In the genomic region with DNA sequence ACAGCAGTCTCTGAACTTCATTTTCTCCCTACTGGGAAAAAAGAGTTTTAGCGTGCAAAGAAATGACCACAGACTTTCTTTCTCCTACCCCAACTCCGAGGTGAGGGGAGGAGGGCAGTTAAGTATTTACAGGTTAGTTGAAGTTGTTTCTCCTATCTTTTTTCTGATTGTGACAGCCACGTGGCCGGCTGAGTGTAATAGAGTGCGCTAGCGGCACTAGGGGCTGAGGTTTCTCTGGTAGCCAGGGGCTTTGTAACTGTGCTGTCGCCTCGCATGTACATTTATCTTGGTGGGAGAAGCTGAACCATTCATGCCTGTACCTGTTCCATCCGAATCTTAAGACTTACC, we compare ENCODE assay signal across 8 cellular contexts. TPM values are rescaled to one million over a fixed set of nuclear protein-coding genes. Genes with fewer than 3 reads are reported as not detected.
A peak's percentile ranks its signal among the peaks of the same experiment; 100 is the strongest.
DNase-seq lines count a peak whose midpoint lies in the region; ATAC-seq and TF ChIP-seq lines count a peak whose summit lies in the region.

No MANE protein-coding gene starts in this region.

- H3K4me3 ChIP-seq in CD4-positive, alpha-beta memory T cell (ENCODE audit: low read length in 2 of 2), result peak overlapping the region; percentile 72 to 78
- H3K4me3 ChIP-seq in endodermal cell (ENCODE audit: low read length), result peak overlapping the region; percentile 88

- CTCF ChIA-PET in CD4-positive, alpha-beta memory T cell (lab: Charles Lee; ENCODE audit: partially characterized antibody), result no interaction called here

- peaks cover 0 to 1% (median 0%) of the 10 kb centered on the region in 8 donors for H3K9me3 Mint-ChIP-seq in CD4-positive, alpha-beta memory T cell
- H3K9me3 Mint-ChIP-seq in activated CD4-positive, alpha-beta T cell treated with anti-CD3 and anti-CD28 coated beads, Interleukin-2, amount 10 ng/mL, durations not matched to agents 24 days and 14 days, result peaks cover under 1% of the 10 kb centered on the region
- H3K9me3 Mint-ChIP-seq in endodermal cell (peaks cover 5% of the 10 kb centered on the region), neural crest cell (peaks cover 6% of the 10 kb centered on the region)

- no peaks in the 10 kb centered on the region for H3K27me3 ChIP-seq in CD4-positive, alpha-beta memory T cell (ENCODE audit: insufficient read depth, low read length)
- no peaks in the 10 kb centered on the region for H3K27me3 ChIP-seq in endodermal cell (ENCODE audit: control insufficient read depth, insufficient read depth, low read length, poor library complexity, severe bottlenecking)

- no peaks in the 10 kb centered on the region for H3K36me3 ChIP-seq in CD4-positive, alpha-beta memory T cell (ENCODE audit: insufficient read depth, low read length)
- H3K36me3 ChIP-seq in endodermal cell (ENCODE audit: control insufficient read depth, insufficient read depth, low read length), result no peaks in the 10 kb centered on the region

- intact Hi-C loops in CD4-positive, alpha-beta memory T cell (cut with micrococcal nuclease), result no loop called here
- intact Hi-C loops in activated CD4-positive, alpha-beta T cell treated with anti-CD3 and anti-CD28 coated beads, Interleukin-2, amount 10 ng/mL, durations not matched to agents 24 days and 14 days (cut with micrococcal nuclease), result no loop called here

- WGBS in endodermal cell (ENCODE audit: insufficient coverage in 1 of 2, insufficient read length in 1 of 2), 2 experiments, result 1 to 5% methylated on average over 3 to 8 of the region's 9 CpGs

- POLR2A ChIA-PET in CD4-positive, alpha-beta memory T cell (lab: Charles Lee; ENCODE audit: partially characterized antibody), result interaction anchor here (1.4 kb wide), 1 partner anchor 80 kb away, joined by 4 read pairs; no protein-coding TSS in a partner anchor

- H3K27me3 Mint-ChIP-seq in CD4-positive, alpha-beta memory T cell, result no peaks in the 10 kb centered on the region
- H3K27me3 Mint-ChIP-seq in activated CD4-positive, alpha-beta T cell treated with anti-CD3 and anti-CD28 coated beads, Interleukin-2, amount 10 ng/mL, durations not matched to agents 24 days and 14 days, result no peaks in the 10 kb centered on the region
- no peaks in the 10 kb centered on the region for H3K27me3 Mint-ChIP-seq in endodermal cell (ENCODE audit: insufficient read depth)
- H3K27me3 Mint-ChIP-seq in neural crest cell (ENCODE audit: low read depth), result no peaks in the 10 kb centered on the region

- peaks cover 5 to 18% of the 10 kb centered on the region in 2 donors for H3K36me3 Mint-ChIP-seq in CD4-positive, alpha-beta memory T cell
- peaks cover 18% of the 10 kb centered on the region for H3K36me3 Mint-ChIP-seq in activated CD4-positive, alpha-beta T cell treated with anti-CD3 and anti-CD28 coated beads, Interleukin-2, amount 10 ng/mL, durations not matched to agents 24 days and 14 days (ENCODE audit: low read depth)
- peaks cover 2% of the 10 kb centered on the region for H3K36me3 Mint-ChIP-seq in endodermal cell (ENCODE audit: low read depth)
- peaks cover 6% of the 10 kb centered on the region for H3K36me3 Mint-ChIP-seq in neural crest cell (ENCODE audit: low read depth)

- peak overlapping the region; percentile 81 for H3K9ac ChIP-seq in endodermal cell (ENCODE audit: extremely low read depth, low read length, poor library complexity, severe bottlenecking)

- TF ChIP-seq CTCF in endodermal cell (conservative IDR thresholded peaks at IDR 0.05), result no peak
- TF ChIP-seq CTCF in neural crest cell (conservative IDR thresholded peaks at IDR 0.05), result no peak

- H3K27ac ChIP-seq in CD4-positive, alpha-beta memory T cell (ENCODE audit: low read depth, low read length), result peak overlapping the region; percentile 92
- peak overlapping the region; percentile 95 for H3K27ac ChIP-seq in endodermal cell (ENCODE audit: low read depth, low read length)

- H3K4me3 Mint-ChIP-seq in CD4-positive, alpha-beta memory T cell, result peak overlapping the region; percentile 89 to 97 (median 96)
- peak overlapping the region; percentile 92 for H3K4me3 Mint-ChIP-seq in activated CD4-positive, alpha-beta T cell treated with anti-CD3 and anti-CD28 coated beads, Interleukin-2, amount 10 ng/mL, durations not matched to agents 24 days and 14 days
- H3K4me3 Mint-ChIP-seq in endodermal cell, result peak overlapping the region; percentile 89
- peak overlapping the region; percentile 94 for H3K4me3 Mint-ChIP-seq in neural crest cell

- H3K4me1 Mint-ChIP-seq in CD4-positive, alpha-beta memory T cell, result peaks cover 27 to 74% (median 44%) of the 10 kb centered on the region in 4 donors
- H3K4me1 Mint-ChIP-seq in activated CD4-positive, alpha-beta T cell treated with anti-CD3 and anti-CD28 coated beads, Interleukin-2, amount 10 ng/mL, durations not matched to agents 24 days and 14 days, result peaks cover 33% of the 10 kb centered on the region
- peaks cover 6% of the 10 kb centered on the region for H3K4me1 Mint-ChIP-seq in endodermal cell
- H3K4me1 Mint-ChIP-seq in neural crest cell, result peaks cover 34% of the 10 kb centered on the region

- H3K27ac Mint-ChIP-seq in CD4-positive, alpha-beta memory T cell, result peak overlapping the region; percentile 89 to 99 (median 96)
- peak overlapping the region; percentile 99 for H3K27ac Mint-ChIP-seq in activated CD4-positive, alpha-beta T cell treated with anti-CD3 and anti-CD28 coated beads, Interleukin-2, amount 10 ng/mL, durations not matched to agents 24 days and 14 days
- H3K27ac Mint-ChIP-seq in endodermal cell (peak overlapping the region; percentile 93), neural crest cell (ENCODE audit: unreplicated experiment) (peak overlapping the region; percentile 51)

- DNase-seq in CD4-positive, alpha-beta memory T cell, result peak in 2 of 5 donors; percentile 27 to 65
- DNase-seq in LoVo (ENCODE audit: low spot score), result peak; percentile 20
- peak; percentile 84 for DNase-seq in activated CD4-positive, alpha-beta T cell treated with anti-CD3 and anti-CD28 coated beads, Interleukin-2, amount 10 ng/mL, durations not matched to agents 24 days and 14 days
- peak; percentile 73 for DNase-seq in endodermal cell
- DNase-seq in neural crest cell (ENCODE audit: low read depth, low spot score), result peak; percentile 16
- DNase-seq in cerebellar nuclear complex (lab: John Stamatoyannopoulos, UW), result no peak

- no peaks in the 10 kb centered on the region for H3K9me3 ChIP-seq in CD4-positive, alpha-beta memory T cell (ENCODE audit: control insufficient read depth in 1 of 2, low read length in 2 of 2)
- peaks cover 6% of the 10 kb centered on the region for H3K9me3 ChIP-seq in endodermal cell (ENCODE audit: control insufficient read depth, low read length)

- ATAC-seq in GM19395 (IDR thresholded peaks at IDR 0.05; ENCODE audit: unreplicated experiment), result peak; percentile 22
- ATAC-seq in HG03095 (IDR thresholded peaks at IDR 0.05; ENCODE audit: unreplicated experiment), result no peak

- peaks cover 72% of the 10 kb centered on the region for H3K4me1 ChIP-seq in CD4-positive, alpha-beta memory T cell (ENCODE audit: insufficient read depth, low read length)
- H3K4me1 ChIP-seq in endodermal cell (ENCODE audit: control insufficient read depth, insufficient read depth, low read length), result peaks cover 3% of the 10 kb centered on the region

RNA-seq across cellular contexts. Expression of a gene that starts 1.3 kb away (rescaled TPM):
- total RNA-seq in CD4-positive, alpha-beta memory T cell, result 10 to 100 TPM; 60.4 to 67.3 TPM
- 10 to 100 TPM; 31.2 to 47.5 TPM for polyA plus RNA-seq in CD4-positive, alpha-beta memory T cell
- 50.5 and 54.5 TPM in 2 replicates for total RNA-seq in activated CD4-positive, alpha-beta T cell treated with anti-CD3 and anti-CD28 coated beads, Interleukin-2, amount 10 ng/mL, durations not matched to agents 24 days and 14 days
- total RNA-seq in endodermal cell, result 10 to 100 TPM; 16.1 to 18.8 TPM
- 23.2 TPM for polyA plus RNA-seq in endodermal cell (2013, experiment 1 of 2)
- polyA plus RNA-seq in endodermal cell (2013, experiment 2 of 2), result 20.8 TPM
- 24.7 and 28.6 TPM in 2 replicates for total RNA-seq in neural crest cell

Comparison
In these comparisons a context has a peak if more than half of its experiments do, and no peak if none do; other contexts are left out.
1. DNase-seq: peak in LoVo (single experiment), activated CD4-positive, alpha-beta T cell treated with anti-CD3 and anti-CD28 coated beads, Interleukin-2, amount 10 ng/mL, durations not matched to agents 24 days and 14 days (single experiment), endodermal cell (single experiment) and neural crest cell (single experiment); none in cerebellar nuclear complex (0 of 2).
2. Peak in every context shown above with its lines, with median percentiles within 50 percentile points of each other: H3K27ac Mint-ChIP-seq and H3K4me3 Mint-ChIP-seq.